18 cellular contexts compared by ENCODE assay signal in the genomic region with DNA sequence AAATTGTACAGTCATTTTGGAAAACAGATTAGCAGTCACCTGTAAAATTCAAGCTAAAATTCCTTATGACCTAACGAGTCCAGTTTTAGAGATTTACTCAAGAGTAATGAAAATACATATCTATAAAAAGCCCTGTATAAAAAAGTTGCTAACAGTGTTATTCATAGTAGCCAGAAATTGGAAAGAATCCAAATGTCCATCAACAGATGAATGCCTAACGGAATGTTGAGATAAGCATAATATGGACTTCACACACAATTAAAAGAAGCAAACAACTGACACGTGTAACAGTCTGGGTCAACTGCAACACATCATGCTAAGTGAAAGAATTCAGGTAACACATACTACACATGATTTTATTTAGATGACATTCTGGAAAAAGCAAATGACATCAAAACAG.
DNase-seq lines count a peak whose midpoint lies in the region; ATAC-seq and TF ChIP-seq lines count a peak whose summit lies in the region.
"Had no signal": no experiment of that assay in that cellular context is flagged by ENCODE, and none has a peak within 500 bp of the region (broad histone marks: within the 10 kb centered on the region; RNA-seq: fewer than 3 reads in every experiment).

No MANE protein-coding gene starts in this region.

- DNase-seq in Right ventricle myocardium superior, result no peak
- DNase-seq in cardiac septum (ENCODE audit: low spot score), result no peak
- peak; percentile 37 for DNase-seq in OCI-M1 (lab: John Stamatoyannopoulos, UW)
- peak; percentile 9 for DNase-seq in epithelial cell of esophagus (ENCODE audit: low read depth)
- DNase-seq in retinal pigment epithelial cell (ENCODE audit: low read depth), result peak; percentile 91
- DNase-seq in MV-4-11 (lab: John Stamatoyannopoulos, UW), result no peak
- no peak for DNase-seq in foreskin keratinocyte
- DNase-seq: BE2C; CD4-positive, alpha-beta T cell; CD8-positive, alpha-beta memory T cell; DMS 273 treated with DMSO at 0.1 percent for 48 hours; DMS53; DND-41; GM23248; H7; HCEC 1CT had no signal

- no peak overlapping the region for H3K27ac ChIP-seq in foreskin keratinocyte
- H3K27ac ChIP-seq: BLaER1 treated with 17β-estradiol and CSF1 and Interleukin-3, amounts not matched to agents 10 nM and 100 nM; GM23248 had no signal

- H3K4me1 ChIP-seq in foreskin keratinocyte, result no peaks in the 10 kb centered on the region
- H3K4me1 ChIP-seq: BLaER1 treated with 17β-estradiol and CSF1 and Interleukin-3, amounts not matched to agents 10 nM and 100 nM had no signal

- H3K27me3 ChIP-seq in foreskin keratinocyte, result no peaks in the 10 kb centered on the region
- H3K27me3 ChIP-seq: BE2C; BLaER1 treated with 17β-estradiol and CSF1 and Interleukin-3, amounts not matched to agents 10 nM and 100 nM had no signal

- ATAC-seq in Right ventricle myocardium superior (ENCODE audit: poor library complexity) (peak; percentile 78), GM18498 (IDR thresholded peaks at IDR 0.05; ENCODE audit: unreplicated experiment) (no peak), foreskin keratinocyte (no peak)

- intact Hi-C loops in Right ventricle myocardium superior (cut with DNase I), result no loop called here
- intact Hi-C loops in cardiac septum (cut with DNase I), result no loop called here

- TF ChIP-seq CTCF in epithelial cell of esophagus (IDR thresholded peaks at IDR 0.05; ENCODE audit: insufficient read depth, low read depth, low read length, missing control alignments) (no peak), retinal pigment epithelial cell (conservative IDR thresholded peaks at IDR 0.05; ENCODE audit: low read depth, low read length) (no peak), foreskin keratinocyte (conservative IDR thresholded peaks at IDR 0.05) (no peak)

- H3K4me3 ChIP-seq in epithelial cell of esophagus (ENCODE audit: low read length) (no peak overlapping the region), retinal pigment epithelial cell (ENCODE audit: low read length) (no peak overlapping the region)
- H3K4me3 ChIP-seq: BLaER1 treated with 17β-estradiol and CSF1 and Interleukin-3, amounts not matched to agents 10 nM and 100 nM; GM23248 had no signal

Comparison
In these comparisons a context has a peak if more than half of its experiments do, and no peak if none do; other contexts are left out.
1. DNase-seq: peak in OCI-M1 (single experiment), epithelial cell of esophagus (single experiment) and retinal pigment epithelial cell (single experiment); none in Right ventricle myocardium superior (single experiment), cardiac septum (single experiment), MV-4-11 (single experiment) and foreskin keratinocyte (0 of 2).